In genomic region chr4:80466618-80467017, GRCh38 we compare ENCODE assay signal across 19 cellular contexts.
DNase-seq lines count a peak whose midpoint lies in the region; ATAC-seq, FAIRE-seq and TF ChIP-seq lines count a peak whose summit lies in the region.
"Had no signal": no experiment of that assay in that cellular context is flagged by ENCODE, and none has a peak within 500 bp of the region (broad histone marks: within the 10 kb centered on the region; RNA-seq: fewer than 3 reads in every experiment).

No MANE protein-coding gene starts in this region.

- H2AFZ ChIP-seq in HepG2 (ENCODE audit: low read length) (no peak overlapping the region), K562 (ENCODE audit: low read depth, low read length) (no peak overlapping the region)
- H2AFZ ChIP-seq: GM23248 had no signal

- H3K9me3 ChIP-seq in HepG2 (ENCODE audit: low read length) (no peaks in the 10 kb centered on the region), right lobe of liver (no peaks in the 10 kb centered on the region), K562 (replicated peaks; ENCODE audit: control insufficient read depth, insufficient read depth, low read depth, low read length) (no peaks in the 10 kb centered on the region)
- H3K9me3 ChIP-seq: BLaER1, Caco-2 had no signal

- H3K9me3 Mint-ChIP-seq in progenitor cell of endocrine pancreas (ENCODE audit: low read depth), result no peaks in the 10 kb centered on the region

- BruUV-seq in HepG2 (replicated peaks; lab: Mats Ljungman, UMichigan) (no TSS peak), K562 (replicated peaks; lab: Mats Ljungman, UMichigan) (no TSS peak)

- no peaks in the 10 kb centered on the region for H3K9me1 ChIP-seq in K562 (ENCODE audit: control insufficient read depth, insufficient read depth, low read length)

- no peak overlapping the region for H3K4me3 ChIP-seq in HepG2 (replicated peaks in 1 of 3; ENCODE audit: insufficient read depth in 1 of 3, low read depth in 2 of 3, low read length in 3 of 3)
- H3K4me3 ChIP-seq in right lobe of liver, result no peak overlapping the region
- H3K4me3 ChIP-seq in K562, result no peak overlapping the region
- H3K4me3 ChIP-seq: BLaER1, GM23248 had no signal

- in situ Hi-C loops in HepG2 (cut with HindIII; ENCODE audit: extremely low pct_ligation_motif_present, low pct_unique_long_range_greater_than_20kb) (no loop called here), K562 (cut with MboI) (no loop called here)

- H3K4me2 ChIP-seq in HepG2 (ENCODE audit: low read depth, low read length) (no peak overlapping the region), K562 (ENCODE audit: insufficient read depth, low read length) (no peak overlapping the region)
- H3K4me2 ChIP-seq: BLaER1 had no signal

- TF ChIP-seq RAD21 in HepG2 (CRISPR knock-in tag; IDR thresholded peaks at IDR 0.05), result no peak
- TF ChIP-seq RAD21 in K562 (CRISPR knock-in tag; conservative IDR thresholded peaks at IDR 0.05 in 1 of 2, IDR thresholded peaks at IDR 0.05 in 1 of 2), result no peak

- intact Hi-C loops in HepG2 (cut with micrococcal nuclease; ENCODE audit: unreplicated experiment) (no loop called here), right lobe of liver (cut with DNase I) (no loop called here), K562 (cut with micrococcal nuclease) (no loop called here)

- no peaks in the 10 kb centered on the region for H4K20me1 ChIP-seq in HepG2 (ENCODE audit: insufficient read depth, low read length)
- H4K20me1 ChIP-seq in K562 (replicated peaks; ENCODE audit: control insufficient read depth, insufficient read depth, low read length), result no peaks in the 10 kb centered on the region
- H4K20me1 ChIP-seq: BLaER1 had no signal

- TF ChIP-seq EP300 in HepG2 (IDR thresholded peaks at IDR 0.05; ENCODE audit: low read depth in 2 of 2, low read length in 2 of 2) (no peak), HepG2 (CRISPR knock-in tag; IDR thresholded peaks at IDR 0.05; ENCODE audit: borderline replicate concordance) (no peak), K562 (IDR thresholded peaks at IDR 0.05; ENCODE audit: low read length) (no peak)

- no peak for FAIRE-seq in HepG2 (lab: Jason Lieb, UNC)
- FAIRE-seq in K562 (lab: Jason Lieb, UNC), result no peak
- FAIRE-seq: A204.1, GM19239 had no signal

- no peaks in the 10 kb centered on the region for H3K79me2 ChIP-seq in HepG2 (ENCODE audit: insufficient read depth, low read length)
- H3K79me2 ChIP-seq in K562 (ENCODE audit: control insufficient read depth, insufficient read depth, low read length), result no peaks in the 10 kb centered on the region

- H3K27me3 Mint-ChIP-seq in progenitor cell of endocrine pancreas, result peaks cover 8% of the 10 kb centered on the region
- H3K27me3 Mint-ChIP-seq: B cell; CD4-positive, CD25-positive, alpha-beta regulatory T cell had no signal

- H3K36me3 Mint-ChIP-seq in progenitor cell of endocrine pancreas (ENCODE audit: insufficient read depth), result no peaks in the 10 kb centered on the region
- H3K36me3 Mint-ChIP-seq: CD8-positive, alpha-beta T cell had no signal

- ATAC-seq in HepG2 (no peak), right lobe of liver (no peak), K562 (no peak)
- ATAC-seq: CD8-positive, alpha-beta T cell; HCT116 had no signal

- H3K9ac ChIP-seq in HepG2 (ENCODE audit: insufficient read depth, low read depth, low read length) (no peak overlapping the region), K562 (ENCODE audit: insufficient read depth in 1 of 2, low read depth in 2 of 2, low read length in 2 of 2) (no peak overlapping the region)
- H3K9ac ChIP-seq: BLaER1, GM23248 had no signal

- 0% methylated on average over 1 of the region's 1 CpG for WGBS in HepG2 (ENCODE audit: low lambda C conversion rate)
- 67% methylated on average over 1 of the region's 1 CpG for WGBS in right lobe of liver (ENCODE audit: insufficient coverage, low coverage, low lambda C conversion rate, missing lambda C conversion rate)
- 0% methylated on average over 1 of the region's 1 CpG for WGBS in K562 (ENCODE audit: insufficient coverage, low coverage, missing lambda C conversion rate)

- POLR2A ChIA-PET in HepG2 (lab: Yijun Ruan, JAX) (no interaction called here), K562 (lab: Yijun Ruan, JAX) (interaction anchor here (1.0 kb wide), 1 partner anchor 15 kb away, joined by 3 read pairs; no protein-coding TSS in a partner anchor)

- CTCF ChIA-PET in HepG2 (lab: Yijun Ruan, JAX; ENCODE audit: low intra/inter-chr PET ratio, low total read pairs), result no interaction called here
- CTCF ChIA-PET in K562 (lab: Yijun Ruan, JAX; ENCODE audit: low intra/inter-chr PET ratio), result no interaction called here

- TF ChIP-seq POLR2A in HepG2 (IDR thresholded peaks at IDR 0.05; ENCODE audit: insufficient read depth in 1 of 2, low read depth in 2 of 2, low read length in 2 of 2) (no peak), right lobe of liver (IDR thresholded peaks at IDR 0.05) (no peak), K562 (conservative IDR thresholded peaks at IDR 0.05) (no peak)

- H3K27me3 ChIP-seq in HepG2 (ENCODE audit: control insufficient read depth in 1 of 2, insufficient read depth in 2 of 2, low read length in 2 of 2) (no peaks in the 10 kb centered on the region), right lobe of liver (no peaks in the 10 kb centered on the region), K562 (ENCODE audit: control insufficient read depth in 2 of 2, insufficient read depth in 2 of 2, low read length in 2 of 2) (no peaks in the 10 kb centered on the region)
- H3K27me3 ChIP-seq: BLaER1 had no signal

- DNase-seq in HepG2 (ENCODE audit: low spot score) (no peak), right lobe of liver (no peak), K562 (ENCODE audit: extremely low read depth in 1 of 4, low spot score in 3 of 4) (no peak), progenitor cell of endocrine pancreas (ENCODE audit: low spot score, unreplicated experiment) (no peak), NCI-H187 (lab: John Stamatoyannopoulos, UW) (no peak)
- no peak for DNase-seq in NK-92 treated with Interleukin-12 subunit alpha and Interleukin-12 subunit beta, amount 100 ng/mL, for 24 hours (lab: John Stamatoyannopoulos, UW)
- DNase-seq: Caco-2; CD4-positive, CD25-positive, alpha-beta regulatory T cell; CD8-positive, alpha-beta T cell; DMS153; DND-41; GM23248; H9 had no signal

- peaks cover 12% of the 10 kb centered on the region for H3K4me1 Mint-ChIP-seq in progenitor cell of endocrine pancreas (ENCODE audit: low read depth)

- no peak for TF ChIP-seq CTCF in HepG2 (CRISPR knock-in tag; IDR thresholded peaks at IDR 0.05)
- no peak for TF ChIP-seq CTCF in right lobe of liver (IDR thresholded peaks at IDR 0.05)
- no peak for TF ChIP-seq CTCF in K562 (IDR thresholded peaks at IDR 0.05 in 2 of 3, conservative IDR thresholded peaks at IDR 0.05 in 1 of 3; ENCODE audit: insufficient read depth in 2 of 3, low read depth in 1 of 3, low read length in 3 of 3)
- no peak for TF ChIP-seq CTCF in progenitor cell of endocrine pancreas (IDR thresholded peaks at IDR 0.05; ENCODE audit: unreplicated experiment)

- H3K27ac Mint-ChIP-seq in progenitor cell of endocrine pancreas, result peak overlapping the region; percentile 28
- H3K27ac Mint-ChIP-seq: B cell; CD8-positive, alpha-beta T cell; H9 had no signal

- H3K36me3 ChIP-seq in HepG2 (replicated peaks in 1 of 2; ENCODE audit: control insufficient read depth in 1 of 2, insufficient read depth in 2 of 2, low read length in 2 of 2) (no peaks in the 10 kb centered on the region), right lobe of liver (no peaks in the 10 kb centered on the region), K562 (ENCODE audit: control insufficient read depth, insufficient read depth, low read length) (no peaks in the 10 kb centered on the region)
- H3K36me3 ChIP-seq: BLaER1 had no signal

- H3K4me1 ChIP-seq in HepG2 (ENCODE audit: insufficient read depth, low read length) (no peaks in the 10 kb centered on the region), right lobe of liver (no peaks in the 10 kb centered on the region), K562 (replicated peaks in 1 of 2; ENCODE audit: control insufficient read depth in 2 of 2, insufficient read depth in 2 of 2, low read length in 2 of 2) (no peaks in the 10 kb centered on the region; a peak in 2 of 5 replicates)
- H3K4me1 ChIP-seq: Caco-2 had no signal

- H3K27ac ChIP-seq in HepG2 (ENCODE audit: extremely low read length, insufficient read depth, low read length), result no peak overlapping the region
- no peak overlapping the region for H3K27ac ChIP-seq in right lobe of liver
- no peak overlapping the region for H3K27ac ChIP-seq in K562 (ENCODE audit: extremely low read depth, low read depth, low read length)
- H3K27ac ChIP-seq: BLaER1, C4-2B, GM23248 had no signal

- no peak overlapping the region for H3K4me3 Mint-ChIP-seq in progenitor cell of endocrine pancreas (ENCODE audit: low read depth)
- H3K4me3 Mint-ChIP-seq: B cell; CD4-positive, CD25-positive, alpha-beta regulatory T cell; CD8-positive, alpha-beta T cell; H9 had no signal

TF ChIP-seq in HepG2, 621 proteins besides CTCF, POLR2A, EP300 and RAD21:
- TF ChIP-seq GTF3A (CRISPR knock-in tag; conservative IDR thresholded peaks at IDR 0.05), result no peak
- peak; percentile 24 to 33; a peak in 1 of 4 replicates for TF ChIP-seq MAFK (conservative IDR thresholded peaks at IDR 0.05 in 1 of 2, IDR thresholded peaks at IDR 0.05 in 1 of 2; ENCODE audit: low read length in 2 of 2)

TF ChIP-seq in K562, 482 proteins besides CTCF, POLR2A, EP300 and RAD21 (continues in another document):
- TF ChIP-seq MAFG (tag; conservative IDR thresholded peaks at IDR 0.05) (0 out of 2 replicates have a peak, but pooled peaks have one; percentile 28), C11orf30 (IDR thresholded peaks at IDR 0.05; ENCODE audit: low read depth) (peak; percentile 39; the same call in 1 of the 2 replicates), ARHGAP35 (IDR thresholded peaks at IDR 0.05; ENCODE audit: partially characterized antibody) (no peak), ZNF175 (CRISPR knock-in tag; IDR thresholded peaks at IDR 0.05; ENCODE audit: low read depth) (0 out of 2 replicates have a peak, but pooled peaks have one; percentile 28), CEBPG (CRISPR knock-in tag; IDR thresholded peaks at IDR 0.05) (peak; percentile 68), CEBPG (tag; conservative IDR thresholded peaks at IDR 0.05 in 1 of 2, IDR thresholded peaks at IDR 0.05 in 1 of 2) (peak; percentile 65 to 81), NR2C2 (CRISPR knock-in tag; IDR thresholded peaks at IDR 0.05) (no peak), NR2C2 (tag; IDR thresholded peaks at IDR 0.05) (peak; percentile 33; the same call in 1 of the 2 replicates), ZNF551 (CRISPR knock-in tag; IDR thresholded peaks at IDR 0.05) (no peak), ZNF174 (CRISPR knock-in tag; IDR thresholded peaks at IDR 0.05) (no peak), HMBOX1 (IDR thresholded peaks at IDR 0.05) (no peak)

Comparison
In these comparisons a context has a peak if more than half of its experiments do, and no peak if none do; other contexts are left out.
1. Of the 241 proteins assayed by ChIP-seq in both HepG2 and K562: peak only in HepG2: MAFK; only in K562: CEBPG and MAFG; in both: none; in neither: 237; mixed calls (peak in some experiments, not most) for 1.